ENCODE assay signal across 8 cellular contexts in genomic region chr16:74367636-74368001, GRCh38. TPM values are rescaled to one million over a fixed set of nuclear protein-coding genes. Genes with fewer than 3 reads are reported as not detected.
A peak's percentile ranks its signal among the peaks of the same experiment; 100 is the strongest.
DNase-seq lines count a peak whose midpoint lies in the region; ATAC-seq and TF ChIP-seq lines count a peak whose summit lies in the region.
"Not testable (repeated sequence)": the region's sequence is repeated elsewhere in the genome, so short reads cannot be mapped to it uniquely, and the experiment has no call there.

No MANE protein-coding gene starts in this region.

- intact Hi-C loops in left lung (cut with DNase I) = not testable (repeated sequence)

- peak overlapping the region; percentile 94 for H3K4me2 ChIP-seq in skeletal muscle satellite cell (ENCODE audit: low read length)

- not testable (repeated sequence) for TF ChIP-seq CTCF in AG09309 (IDR thresholded peaks at IDR 0.05; ENCODE audit: control insufficient read depth, insufficient read depth, low read depth, low read length, missing control alignments); endothelial cell (IDR thresholded peaks at IDR 0.05; ENCODE audit: unreplicated experiment); left lung (IDR thresholded peaks at IDR 0.05)

- H3K27me3 ChIP-seq in left lung; skeletal muscle satellite cell (ENCODE audit: control insufficient read depth, insufficient read depth, low read length): not testable (repeated sequence)

- peak overlapping the region; percentile 89 for H3K9ac ChIP-seq in skeletal muscle satellite cell (ENCODE audit: low read depth, low read length)

- H3K4me1 Mint-ChIP-seq in activated T-cell treated with anti-CD3 and anti-CD28 coated beads, Interleukin-2, amount 50 U/mL, for 4 hours (ENCODE audit: low read depth) = peaks cover 16% of the 10 kb centered on the region
- H3K4me1 Mint-ChIP-seq in endothelial cell (ENCODE audit: unreplicated experiment) = not testable (repeated sequence)

- H3K4me3 ChIP-seq in AG09309 (ENCODE audit: control insufficient read depth, low read depth, low read length) = peak overlapping the region; percentile 78
- peak overlapping the region; percentile 55 to 79 for H3K4me3 ChIP-seq in left lung
- peak overlapping the region; percentile 94 for H3K4me3 ChIP-seq in skeletal muscle satellite cell (ENCODE audit: low read length)

- peak overlapping the region; percentile 77 for H3K27ac Mint-ChIP-seq in endothelial cell (ENCODE audit: unreplicated experiment)

- H3K4me3 Mint-ChIP-seq in activated T-cell treated with anti-CD3 and anti-CD28 coated beads, Interleukin-2, amount 50 U/mL, for 4 hours = peak overlapping the region; percentile 94
- H3K4me3 Mint-ChIP-seq in endothelial cell (ENCODE audit: unreplicated experiment) = peak overlapping the region; percentile 96

- not testable (repeated sequence) for DNase-seq in AG09309 (ENCODE audit: low read depth)
- peak; percentile 46 for DNase-seq in NCI-H2227 (lab: John Stamatoyannopoulos, UW; ENCODE audit: unreplicated experiment)
- peak; percentile 28 for DNase-seq in activated T-cell treated with anti-CD3 and anti-CD28 coated beads, Interleukin-2, amount 50 U/mL, for 4 hours
- peak; percentile 23 for DNase-seq in endothelial cell (ENCODE audit: low spot score)
- DNase-seq in left lung = peak; percentile 54 to 91

- not testable (repeated sequence) for H3K36me3 Mint-ChIP-seq in activated T-cell treated with anti-CD3 and anti-CD28 coated beads, Interleukin-2, amount 50 U/mL, for 4 hours (ENCODE audit: insufficient read depth); endothelial cell (ENCODE audit: low read depth, unreplicated experiment)

- peaks cover 6 to 33% of the 10 kb centered on the region in 2 donors for H3K4me1 ChIP-seq in left lung
- H3K4me1 ChIP-seq in skeletal muscle satellite cell (ENCODE audit: control insufficient read depth, insufficient read depth, low read length) = not testable (repeated sequence)

- ATAC-seq in GM18909 (IDR thresholded peaks at IDR 0.05; ENCODE audit: poor library complexity, unreplicated experiment) (peak; percentile 51), HG02943 (IDR thresholded peaks at IDR 0.05; ENCODE audit: low read depth, unreplicated experiment) (peak; percentile 46), left lung (peak; percentile 51)
- peak; percentile 44 for ATAC-seq in activated T-cell treated with anti-CD3 and anti-CD28 coated beads, Interleukin-2, amount 50 U/mL, for 4 hours

- peak overlapping the region; percentile 67 to 86 for H3K27ac ChIP-seq in left lung

- H3K36me3 ChIP-seq in left lung = peaks cover 0 to 18% of the 10 kb centered on the region in 2 donors
- H3K36me3 ChIP-seq in skeletal muscle satellite cell (ENCODE audit: insufficient read depth, low read length) = not testable (repeated sequence)

- H3K9me3 ChIP-seq in left lung; skeletal muscle satellite cell (replicated peaks; ENCODE audit: low read length): not testable (repeated sequence)

- H3K9me3 Mint-ChIP-seq in activated T-cell treated with anti-CD3 and anti-CD28 coated beads, Interleukin-2, amount 50 U/mL, for 4 hours; endothelial cell (ENCODE audit: unreplicated experiment): not testable (repeated sequence)

- H3K27me3 Mint-ChIP-seq in activated T-cell treated with anti-CD3 and anti-CD28 coated beads, Interleukin-2, amount 50 U/mL, for 4 hours (ENCODE audit: low read depth); endothelial cell (ENCODE audit: unreplicated experiment): not testable (repeated sequence)

RNA-seq across cellular contexts. Expression of gene NPIPB15, which starts 8.5 kb away (rescaled TPM):
- 1 to 10 TPM in 2 of 3 donors, not detected in 1; 1.4 to 2.7 TPM for total RNA-seq in activated T-cell treated with anti-CD3 and anti-CD28 coated beads, Interleukin-2, amount 50 U/mL, for 4 hours
- total RNA-seq in endothelial cell (ENCODE audit: unreplicated experiment) (3.3 TPM), left lung (1 to 10 TPM; 2.7 to 7.8 TPM)
- 0.25 and 0.44 TPM in 2 replicates for total RNA-seq in skeletal muscle satellite cell (2012; rRNA removed)

RNA-seq across cellular contexts. Expression of gene CLEC18B, which starts 53.7 kb away (rescaled TPM):
- total RNA-seq in activated T-cell treated with anti-CD3 and anti-CD28 coated beads, Interleukin-2, amount 50 U/mL, for 4 hours = 1 to 10 TPM in 1 of 3 donors, under 1 TPM in 2; 0.25 to 1.1 (median 0.79) TPM
- 0.26 TPM for total RNA-seq in endothelial cell (ENCODE audit: unreplicated experiment)
- 1 to 10 TPM in 1 of 2 donors, not detected in 1; 2.2 TPM for total RNA-seq in left lung
- total RNA-seq in skeletal muscle satellite cell (2012; rRNA removed) = 0.44 and 0.51 TPM in 2 replicates
